19 cellular contexts compared by ENCODE assay signal in the genomic region with DNA sequence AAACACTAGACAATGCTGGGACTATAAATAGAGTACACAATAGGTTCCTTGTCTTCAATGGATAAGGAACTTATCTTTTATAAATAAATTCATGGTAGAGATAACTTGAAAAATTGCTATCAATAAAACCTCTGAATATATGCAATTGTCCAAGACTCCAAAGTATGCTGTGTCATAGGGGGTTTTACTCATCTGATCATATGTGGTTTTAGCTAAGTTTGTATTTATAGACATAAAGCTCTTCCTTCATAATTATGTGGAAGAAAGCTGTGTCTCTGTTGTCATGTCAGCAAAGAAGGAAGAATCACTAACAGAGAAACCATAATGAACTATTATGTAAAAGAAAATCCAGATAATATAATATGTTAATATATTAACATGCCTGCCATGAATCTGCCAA.
"Had no signal": no experiment of that assay in that cellular context is flagged by ENCODE, and none has a peak within 500 bp of the region (broad histone marks: within the 10 kb centered on the region; RNA-seq: fewer than 3 reads in every experiment).

No MANE protein-coding gene starts in this region.

- DNase-seq: naive thymus-derived CD4-positive, alpha-beta T cell; natural killer cell; occipital lobe; ovary; posterior cingulate gyrus; psoas muscle; right cardiac atrium; sigmoid colon; small intestine; stimulated activated CD4-positive, alpha-beta T cell treated with anti-CD3 and anti-CD28 coated beads, Interleukin-15, amount 100 ng/mL, for 24 hours; stimulated activated CD4-positive, alpha-beta T cell treated with anti-CD3 and anti-CD28 coated beads, Interleukin-2, amount 100 ng/mL, for 24 hours; stimulated activated CD4-positive, alpha-beta T cell treated with anti-CD3 and anti-CD28 coated beads, Interleukin-2, amount 100 ng/mL, for 48 hours; stimulated activated CD4-positive, alpha-beta T cell treated with anti-CD3 and anti-CD28 coated beads, Interleukin-4, amount 100 ng/mL, for 24 hours; stimulated activated naive B cell treated with anti-CD40 and anti-IgM and Interleukin-4, amounts not matched to agents 10 μg/mL and 1 μg/mL and 100 μg/mL, for 72 hours; stimulated activated naive CD4-positive, alpha-beta T cell treated with Interleukin-2 at 50 U/mL for 16 hours; stomach; thyroid gland; trophoblast cell; upper lobe of left lung had no signal
